1 cellular context compared by ENCODE assay signal in the genomic region with DNA sequence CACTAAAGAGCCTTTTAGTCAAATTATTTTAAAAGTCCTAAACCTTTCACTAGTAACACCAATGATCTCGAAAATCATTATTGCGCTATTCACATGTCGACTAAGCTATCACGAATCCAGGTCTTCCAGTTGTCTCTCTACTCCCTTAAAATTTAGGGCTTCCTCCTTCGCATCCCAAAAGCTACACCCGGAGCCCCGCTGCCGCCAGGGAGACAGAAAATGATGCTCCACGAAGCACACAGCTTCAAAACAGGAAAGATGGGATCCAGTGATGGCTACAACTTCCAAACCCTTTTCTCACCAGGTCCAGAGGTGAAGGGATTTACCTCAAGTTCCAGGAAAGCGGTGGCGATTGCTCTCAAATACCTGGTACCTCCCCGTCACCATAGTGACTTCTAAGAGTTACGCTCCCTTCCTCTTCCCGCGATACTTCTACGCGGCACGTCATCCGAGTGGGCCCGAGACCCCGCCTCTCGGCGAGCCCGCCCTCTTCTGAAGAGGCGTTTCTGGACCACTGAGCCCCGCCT.
TF ChIP-seq lines count a peak whose summit lies in the region.

A gene (minus strand): TSS at position 406 of the 527 bp plus-strand sequence. CDS start 14,625 bp downstream, outside the sequence.

TF ChIP-seq in HepG2, 621 proteins besides CTCF, POLR2A, EP300 and RAD21 (continued from another document and continues in another):
- TF ChIP-seq, protein P1, sequence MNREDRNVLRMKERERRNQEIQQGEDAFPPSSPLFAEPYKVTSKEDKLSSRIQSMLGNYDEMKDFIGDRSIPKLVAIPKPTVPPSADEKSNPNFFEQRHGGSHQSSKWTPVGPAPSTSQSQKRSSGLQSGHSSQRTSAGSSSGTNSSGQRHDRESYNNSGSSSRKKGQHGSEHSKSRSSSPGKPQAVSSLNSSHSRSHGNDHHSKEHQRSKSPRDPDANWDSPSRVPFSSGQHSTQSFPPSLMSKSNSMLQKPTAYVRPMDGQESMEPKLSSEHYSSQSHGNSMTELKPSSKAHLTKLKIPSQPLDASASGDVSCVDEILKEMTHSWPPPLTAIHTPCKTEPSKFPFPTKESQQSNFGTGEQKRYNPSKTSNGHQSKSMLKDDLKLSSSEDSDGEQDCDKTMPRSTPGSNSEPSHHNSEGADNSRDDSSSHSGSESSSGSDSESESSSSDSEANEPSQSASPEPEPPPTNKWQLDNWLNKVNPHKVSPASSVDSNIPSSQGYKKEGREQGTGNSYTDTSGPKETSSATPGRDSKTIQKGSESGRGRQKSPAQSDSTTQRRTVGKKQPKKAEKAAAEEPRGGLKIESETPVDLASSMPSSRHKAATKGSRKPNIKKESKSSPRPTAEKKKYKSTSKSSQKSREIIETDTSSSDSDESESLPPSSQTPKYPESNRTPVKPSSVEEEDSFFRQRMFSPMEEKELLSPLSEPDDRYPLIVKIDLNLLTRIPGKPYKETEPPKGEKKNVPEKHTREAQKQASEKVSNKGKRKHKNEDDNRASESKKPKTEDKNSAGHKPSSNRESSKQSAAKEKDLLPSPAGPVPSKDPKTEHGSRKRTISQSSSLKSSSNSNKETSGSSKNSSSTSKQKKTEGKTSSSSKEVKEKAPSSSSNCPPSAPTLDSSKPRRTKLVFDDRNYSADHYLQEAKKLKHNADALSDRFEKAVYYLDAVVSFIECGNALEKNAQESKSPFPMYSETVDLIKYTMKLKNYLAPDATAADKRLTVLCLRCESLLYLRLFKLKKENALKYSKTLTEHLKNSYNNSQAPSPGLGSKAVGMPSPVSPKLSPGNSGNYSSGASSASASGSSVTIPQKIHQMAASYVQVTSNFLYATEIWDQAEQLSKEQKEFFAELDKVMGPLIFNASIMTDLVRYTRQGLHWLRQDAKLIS (CRISPR knock-in tag; IDR thresholded peaks at IDR 0.05): no peak
- TF ChIP-seq BCL6 (CRISPR knock-in tag; IDR thresholded peaks at IDR 0.05) (peak; percentile 23; the same call in 1 of the 2 replicates), KAT8 (CRISPR knock-in tag; IDR thresholded peaks at IDR 0.05) (peak; percentile 78), FOSL2 (CRISPR knock-in tag; IDR thresholded peaks at IDR 0.05) (peak; percentile 4; the same call in 1 of the 2 replicates), NPAS2 (CRISPR knock-in tag; IDR thresholded peaks at IDR 0.05; ENCODE audit: borderline replicate concordance) (no peak), TAF1 (CRISPR knock-in tag; IDR thresholded peaks at IDR 0.05) (peak; percentile 2; the same call in 1 of the 2 replicates), THAP11 (CRISPR knock-in tag; IDR thresholded peaks at IDR 0.05) (peak; percentile 73), ZMYM4 (CRISPR knock-in tag; IDR thresholded peaks at IDR 0.05) (peak; percentile 90), RFX3 (CRISPR knock-in tag; IDR thresholded peaks at IDR 0.05) (peak; percentile 72), PAF1 (CRISPR knock-in tag; IDR thresholded peaks at IDR 0.05) (no peak), SP1 (IDR thresholded peaks at IDR 0.05) (no peak), SP1 (CRISPR knock-in tag; IDR thresholded peaks at IDR 0.05) (peak; percentile 72), MEF2D (CRISPR knock-in tag; IDR thresholded peaks at IDR 0.05) (no peak), SALL1 (CRISPR knock-in tag; IDR thresholded peaks at IDR 0.05) (0 out of 2 replicates have a peak, but pooled peaks have one; percentile 18), ZBTB7B (CRISPR knock-in tag; IDR thresholded peaks at IDR 0.05) (no peak), FOXA3 (CRISPR knock-in tag; IDR thresholded peaks at IDR 0.05) (peak; percentile 24; the same call in 1 of the 2 replicates), RFX1 (IDR thresholded peaks at IDR 0.05) (peak; percentile 66), SP5 (CRISPR knock-in tag; IDR thresholded peaks at IDR 0.05; ENCODE audit: borderline replicate concordance, low read depth) (peak; percentile 61; the same call in 1 of the 2 replicates), DNMT3B (CRISPR knock-in tag; conservative IDR thresholded peaks at IDR 0.05) (no peak), IRF2 (CRISPR knock-in tag; IDR thresholded peaks at IDR 0.05) (0 out of 2 replicates have a peak, but pooled peaks have one; percentile 15), CHCHD3 (CRISPR knock-in tag; IDR thresholded peaks at IDR 0.05) (no peak), ZNF124 (CRISPR knock-in tag; IDR thresholded peaks at IDR 0.05) (0 out of 2 replicates have a peak, but pooled peaks have one; percentile 9), FOXK1 (CRISPR knock-in tag; IDR thresholded peaks at IDR 0.05; ENCODE audit: borderline replicate concordance, low read depth) (no peak), ELF3 (CRISPR knock-in tag; IDR thresholded peaks at IDR 0.05) (0 out of 2 replicates have a peak, but pooled peaks have one; percentile 28), GATAD1 (CRISPR knock-in tag; IDR thresholded peaks at IDR 0.05) (peak; percentile 87; the same call in 1 of the 2 replicates), ZNF563 (CRISPR knock-in tag; IDR thresholded peaks at IDR 0.05) (no peak), ZNF251 (CRISPR knock-in tag; IDR thresholded peaks at IDR 0.05) (no peak), ZNF20 (CRISPR knock-in tag; IDR thresholded peaks at IDR 0.05) (no peak), ZNF136 (CRISPR knock-in tag; IDR thresholded peaks at IDR 0.05; ENCODE audit: low read depth) (no peak), KLF16 (CRISPR knock-in tag; IDR thresholded peaks at IDR 0.05) (0 out of 4 replicates have a peak, but pooled peaks of 1 of the 2 experiments have one; percentile 48), NONO (IDR thresholded peaks at IDR 0.05) (no peak), NONO (CRISPR knock-in tag; conservative IDR thresholded peaks at IDR 0.05) (no peak), ZNF230 (CRISPR knock-in tag; IDR thresholded peaks at IDR 0.05) (no peak), TEAD3 (CRISPR knock-in tag; optimal IDR thresholded peaks at IDR 0.05; ENCODE audit: borderline replicate concordance) (peak; percentile 66), MIER3 (CRISPR knock-in tag; IDR thresholded peaks at IDR 0.05; ENCODE audit: borderline replicate concordance) (0 out of 2 replicates have a peak, but pooled peaks have one; percentile 50), ZNF558 (CRISPR knock-in tag; IDR thresholded peaks at IDR 0.05; ENCODE audit: borderline replicate concordance) (no peak)
- TF ChIP-seq, protein P2, sequence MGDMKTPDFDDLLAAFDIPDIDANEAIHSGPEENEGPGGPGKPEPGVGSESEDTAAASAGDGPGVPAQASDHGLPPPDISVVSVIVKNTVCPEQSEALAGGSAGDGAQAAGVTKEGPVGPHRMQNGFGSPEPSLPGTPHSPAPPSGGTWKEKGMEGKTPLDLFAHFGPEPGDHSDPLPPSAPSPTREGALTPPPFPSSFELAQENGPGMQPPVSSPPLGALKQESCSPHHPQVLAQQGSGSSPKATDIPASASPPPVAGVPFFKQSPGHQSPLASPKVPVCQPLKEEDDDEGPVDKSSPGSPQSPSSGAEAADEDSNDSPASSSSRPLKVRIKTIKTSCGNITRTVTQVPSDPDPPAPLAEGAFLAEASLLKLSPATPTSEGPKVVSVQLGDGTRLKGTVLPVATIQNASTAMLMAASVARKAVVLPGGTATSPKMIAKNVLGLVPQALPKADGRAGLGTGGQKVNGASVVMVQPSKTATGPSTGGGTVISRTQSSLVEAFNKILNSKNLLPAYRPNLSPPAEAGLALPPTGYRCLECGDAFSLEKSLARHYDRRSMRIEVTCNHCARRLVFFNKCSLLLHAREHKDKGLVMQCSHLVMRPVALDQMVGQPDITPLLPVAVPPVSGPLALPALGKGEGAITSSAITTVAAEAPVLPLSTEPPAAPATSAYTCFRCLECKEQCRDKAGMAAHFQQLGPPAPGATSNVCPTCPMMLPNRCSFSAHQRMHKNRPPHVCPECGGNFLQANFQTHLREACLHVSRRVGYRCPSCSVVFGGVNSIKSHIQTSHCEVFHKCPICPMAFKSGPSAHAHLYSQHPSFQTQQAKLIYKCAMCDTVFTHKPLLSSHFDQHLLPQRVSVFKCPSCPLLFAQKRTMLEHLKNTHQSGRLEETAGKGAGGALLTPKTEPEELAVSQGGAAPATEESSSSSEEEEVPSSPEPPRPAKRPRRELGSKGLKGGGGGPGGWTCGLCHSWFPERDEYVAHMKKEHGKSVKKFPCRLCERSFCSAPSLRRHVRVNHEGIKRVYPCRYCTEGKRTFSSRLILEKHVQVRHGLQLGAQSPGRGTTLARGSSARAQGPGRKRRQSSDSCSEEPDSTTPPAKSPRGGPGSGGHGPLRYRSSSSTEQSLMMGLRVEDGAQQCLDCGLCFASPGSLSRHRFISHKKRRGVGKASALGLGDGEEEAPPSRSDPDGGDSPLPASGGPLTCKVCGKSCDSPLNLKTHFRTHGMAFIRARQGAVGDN (CRISPR knock-in tag; IDR thresholded peaks at IDR 0.05): 0 out of 2 replicates have a peak, but pooled peaks have one; percentile 31
- TF ChIP-seq, protein P3, sequence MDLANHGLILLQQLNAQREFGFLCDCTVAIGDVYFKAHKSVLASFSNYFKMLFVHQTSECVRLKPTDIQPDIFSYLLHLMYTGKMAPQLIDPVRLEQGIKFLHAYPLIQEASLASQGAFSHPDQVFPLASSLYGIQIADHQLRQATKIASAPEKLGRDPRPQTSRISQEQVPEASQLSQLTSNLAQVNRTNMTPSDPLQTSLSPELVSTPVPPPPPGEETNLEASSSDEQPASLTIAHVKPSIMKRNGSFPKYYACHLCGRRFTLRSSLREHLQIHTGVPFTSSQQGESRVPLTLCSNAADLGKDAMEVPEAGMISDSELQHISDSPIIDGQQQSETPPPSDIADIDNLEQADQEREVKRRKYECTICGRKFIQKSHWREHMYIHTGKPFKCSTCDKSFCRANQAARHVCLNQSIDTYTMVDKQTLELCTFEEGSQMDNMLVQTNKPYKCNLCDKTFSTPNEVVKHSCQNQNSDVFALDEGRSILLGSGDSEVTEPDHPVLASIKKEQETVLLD (CRISPR knock-in tag; IDR thresholded peaks at IDR 0.05; ENCODE audit: low read depth): no peak
- TF ChIP-seq, protein P4, sequence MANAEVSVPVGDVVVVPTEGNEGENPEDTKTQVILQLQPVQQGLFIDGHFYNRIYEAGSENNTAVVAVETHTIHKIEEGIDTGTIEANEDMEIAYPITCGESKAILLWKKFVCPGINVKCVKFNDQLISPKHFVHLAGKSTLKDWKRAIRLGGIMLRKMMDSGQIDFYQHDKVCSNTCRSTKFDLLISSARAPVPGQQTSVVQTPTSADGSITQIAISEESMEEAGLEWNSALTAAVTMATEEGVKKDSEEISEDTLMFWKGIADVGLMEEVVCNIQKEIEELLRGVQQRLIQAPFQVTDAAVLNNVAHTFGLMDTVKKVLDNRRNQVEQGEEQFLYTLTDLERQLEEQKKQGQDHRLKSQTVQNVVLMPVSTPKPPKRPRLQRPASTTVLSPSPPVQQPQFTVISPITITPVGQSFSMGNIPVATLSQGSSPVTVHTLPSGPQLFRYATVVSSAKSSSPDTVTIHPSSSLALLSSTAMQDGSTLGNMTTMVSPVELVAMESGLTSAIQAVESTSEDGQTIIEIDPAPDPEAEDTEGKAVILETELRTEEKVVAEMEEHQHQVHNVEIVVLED (CRISPR knock-in tag; IDR thresholded peaks at IDR 0.05; ENCODE audit: borderline replicate concordance): peak; percentile 49; the same call in 1 of the 2 replicates
- TF ChIP-seq, protein P5, sequence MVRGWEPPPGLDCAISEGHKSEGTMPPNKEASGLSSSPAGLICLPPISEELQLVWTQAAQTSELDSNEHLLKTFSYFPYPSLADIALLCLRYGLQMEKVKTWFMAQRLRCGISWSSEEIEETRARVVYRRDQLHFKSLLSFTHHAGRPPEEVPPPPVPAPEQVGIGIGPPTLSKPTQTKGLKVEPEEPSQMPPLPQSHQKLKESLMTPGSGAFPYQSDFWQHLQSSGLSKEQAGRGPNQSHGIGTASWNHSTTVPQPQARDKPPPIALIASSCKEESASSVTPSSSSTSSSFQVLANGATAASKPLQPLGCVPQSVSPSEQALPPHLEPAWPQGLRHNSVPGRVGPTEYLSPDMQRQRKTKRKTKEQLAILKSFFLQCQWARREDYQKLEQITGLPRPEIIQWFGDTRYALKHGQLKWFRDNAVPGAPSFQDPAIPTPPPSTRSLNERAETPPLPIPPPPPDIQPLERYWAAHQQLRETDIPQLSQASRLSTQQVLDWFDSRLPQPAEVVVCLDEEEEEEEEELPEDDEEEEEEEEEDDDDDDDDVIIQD (CRISPR knock-in tag; IDR thresholded peaks at IDR 0.05; ENCODE audit: low read depth): peak; percentile 43; the same call in 1 of the 2 replicates
- TF ChIP-seq, protein P6, sequence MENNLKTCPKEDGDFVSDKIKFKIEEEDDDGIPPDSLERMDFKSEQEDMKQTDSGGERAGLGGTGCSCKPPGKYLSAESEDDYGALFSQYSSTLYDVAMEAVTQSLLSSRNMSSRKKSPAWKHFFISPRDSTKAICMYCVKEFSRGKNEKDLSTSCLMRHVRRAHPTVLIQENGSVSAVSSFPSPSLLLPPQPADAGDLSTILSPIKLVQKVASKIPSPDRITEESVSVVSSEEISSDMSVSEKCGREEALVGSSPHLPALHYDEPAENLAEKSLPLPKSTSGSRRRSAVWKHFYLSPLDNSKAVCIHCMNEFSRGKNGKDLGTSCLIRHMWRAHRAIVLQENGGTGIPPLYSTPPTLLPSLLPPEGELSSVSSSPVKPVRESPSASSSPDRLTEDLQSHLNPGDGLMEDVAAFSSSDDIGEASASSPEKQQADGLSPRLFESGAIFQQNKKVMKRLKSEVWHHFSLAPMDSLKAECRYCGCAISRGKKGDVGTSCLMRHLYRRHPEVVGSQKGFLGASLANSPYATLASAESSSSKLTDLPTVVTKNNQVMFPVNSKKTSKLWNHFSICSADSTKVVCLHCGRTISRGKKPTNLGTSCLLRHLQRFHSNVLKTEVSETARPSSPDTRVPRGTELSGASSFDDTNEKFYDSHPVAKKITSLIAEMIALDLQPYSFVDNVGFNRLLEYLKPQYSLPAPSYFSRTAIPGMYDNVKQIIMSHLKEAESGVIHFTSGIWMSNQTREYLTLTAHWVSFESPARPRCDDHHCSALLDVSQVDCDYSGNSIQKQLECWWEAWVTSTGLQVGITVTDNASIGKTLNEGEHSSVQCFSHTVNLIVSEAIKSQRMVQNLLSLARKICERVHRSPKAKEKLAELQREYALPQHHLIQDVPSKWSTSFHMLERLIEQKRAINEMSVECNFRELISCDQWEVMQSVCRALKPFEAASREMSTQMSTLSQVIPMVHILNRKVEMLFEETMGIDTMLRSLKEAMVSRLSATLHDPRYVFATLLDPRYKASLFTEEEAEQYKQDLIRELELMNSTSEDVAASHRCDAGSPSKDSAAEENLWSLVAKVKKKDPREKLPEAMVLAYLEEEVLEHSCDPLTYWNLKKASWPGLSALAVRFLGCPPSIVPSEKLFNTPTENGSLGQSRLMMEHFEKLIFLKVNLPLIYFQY (CRISPR knock-in tag; IDR thresholded peaks at IDR 0.05; ENCODE audit: borderline replicate concordance): peak; percentile 9; the same call in 1 of the 2 replicates
- TF ChIP-seq, protein P7, sequence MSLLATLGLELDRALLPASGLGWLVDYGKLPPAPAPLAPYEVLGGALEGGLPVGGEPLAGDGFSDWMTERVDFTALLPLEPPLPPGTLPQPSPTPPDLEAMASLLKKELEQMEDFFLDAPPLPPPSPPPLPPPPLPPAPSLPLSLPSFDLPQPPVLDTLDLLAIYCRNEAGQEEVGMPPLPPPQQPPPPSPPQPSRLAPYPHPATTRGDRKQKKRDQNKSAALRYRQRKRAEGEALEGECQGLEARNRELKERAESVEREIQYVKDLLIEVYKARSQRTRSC (CRISPR knock-in tag; IDR thresholded peaks at IDR 0.05; ENCODE audit: low read depth): no peak
- TF ChIP-seq, protein P8, sequence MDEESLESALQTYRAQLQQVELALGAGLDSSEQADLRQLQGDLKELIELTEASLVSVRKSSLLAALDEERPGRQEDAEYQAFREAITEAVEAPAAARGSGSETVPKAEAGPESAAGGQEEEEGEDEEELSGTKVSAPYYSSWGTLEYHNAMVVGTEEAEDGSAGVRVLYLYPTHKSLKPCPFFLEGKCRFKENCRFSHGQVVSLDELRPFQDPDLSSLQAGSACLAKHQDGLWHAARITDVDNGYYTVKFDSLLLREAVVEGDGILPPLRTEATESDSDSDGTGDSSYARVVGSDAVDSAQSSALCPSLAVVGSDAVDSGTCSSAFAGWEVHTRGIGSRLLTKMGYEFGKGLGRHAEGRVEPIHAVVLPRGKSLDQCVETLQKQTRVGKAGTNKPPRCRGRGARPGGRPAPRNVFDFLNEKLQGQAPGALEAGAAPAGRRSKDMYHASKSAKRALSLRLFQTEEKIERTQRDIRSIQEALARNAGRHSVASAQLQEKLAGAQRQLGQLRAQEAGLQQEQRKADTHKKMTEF (CRISPR knock-in tag; IDR thresholded peaks at IDR 0.05): no peak; the same call in 1 of the 2 replicates
